Comparison of ENCODE assay signal across 12 cellular contexts in the genomic region with DNA sequence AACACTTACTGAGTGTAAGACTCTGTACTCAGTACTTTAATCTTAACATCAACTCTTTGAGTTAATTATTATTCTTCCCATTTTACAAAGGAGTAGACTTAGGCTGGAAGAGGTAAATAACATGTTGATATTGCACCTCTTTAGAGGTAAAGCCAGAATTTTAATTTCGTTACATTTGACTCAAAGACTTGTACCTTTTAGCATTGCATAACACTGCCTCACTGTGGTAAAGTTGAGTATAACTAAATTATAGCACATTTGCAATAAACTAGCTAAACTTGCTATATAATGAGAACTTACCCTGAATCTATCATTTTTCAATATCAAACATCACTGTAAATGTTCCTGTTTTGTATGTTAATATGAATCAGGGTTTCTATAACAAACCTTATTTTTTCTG.
DNase-seq lines count a peak whose midpoint lies in the region; ATAC-seq, FAIRE-seq and TF ChIP-seq lines count a peak whose summit lies in the region.
"Had no signal": no experiment of that assay in that cellular context is flagged by ENCODE, and none has a peak within 500 bp of the region (broad histone marks: within the 10 kb centered on the region; RNA-seq: fewer than 3 reads in every experiment).

No MANE protein-coding gene starts in this region.

- H3K79me2 ChIP-seq in PC-3 (ENCODE audit: low read length), result no peaks in the 10 kb centered on the region
- H3K79me2 ChIP-seq in keratinocyte (ENCODE audit: control insufficient read depth, insufficient read depth, low read length), result no peaks in the 10 kb centered on the region

- H3K9me2 ChIP-seq in PC-3 (replicated peaks; ENCODE audit: low read length), result no peaks in the 10 kb centered on the region

- TF ChIP-seq CTCF in GM13977 (IDR thresholded peaks at IDR 0.05; ENCODE audit: extremely low read depth, insufficient read depth, missing control alignments) (peak; percentile 41), PC-3 (conservative IDR thresholded peaks at IDR 0.05; ENCODE audit: low read depth, low read length) (peak; percentile 38; the same call in 1 of the 2 replicates), keratinocyte (optimal IDR thresholded peaks at IDR 0.05 in 1 of 3, IDR thresholded peaks at IDR 0.05 in 1 of 3, conservative IDR thresholded peaks at IDR 0.05 in 1 of 3; ENCODE audit: extremely low read depth in 1 of 3, insufficient read depth in 2 of 3, low read length in 3 of 3) (peak in 2 of 3 experiments; percentile 24 to 30)

- H3K27me3 ChIP-seq in PC-3 (ENCODE audit: low read length) (no peaks in the 10 kb centered on the region), keratinocyte (ENCODE audit: control insufficient read depth, extremely low read depth, insufficient read depth, low read length) (no peaks in the 10 kb centered on the region)
- H3K27me3 ChIP-seq: body of pancreas had no signal

- CTCF ChIA-PET in PC-3 (lab: Charles Lee), result no interaction called here

- H3K4me2 ChIP-seq in PC-3 (ENCODE audit: low read length), result no peak overlapping the region
- no peak overlapping the region for H3K4me2 ChIP-seq in keratinocyte (ENCODE audit: control insufficient read depth, extremely low read depth, insufficient read depth, low read depth, low read length)

- H4K20me1 ChIP-seq in PC-3 (ENCODE audit: low read length) (no peaks in the 10 kb centered on the region), keratinocyte (ENCODE audit: control insufficient read depth, extremely low read depth, insufficient read depth, low read length) (no peaks in the 10 kb centered on the region)

- dilution Hi-C loops in keratinocyte (cut with MboI; ENCODE audit: extremely low pct_ligation_motif_present, low sequenced_read_pairs), result loop anchor here (25.0 kb wide), 1 partner anchor 276 kb away; no protein-coding TSS in a partner anchor

- H3K36me3 ChIP-seq in PC-3 (ENCODE audit: low read depth, low read length) (no peaks in the 10 kb centered on the region), keratinocyte (ENCODE audit: control insufficient read depth in 2 of 2, extremely low read depth in 1 of 2, insufficient read depth in 2 of 2, low read length in 2 of 2) (no peaks in the 10 kb centered on the region)

- POLR2A ChIA-PET in PC-3 (lab: Charles Lee; ENCODE audit: unreplicated experiment), result no interaction called here

- in situ Hi-C loops in ACHN (cut with HindIII; ENCODE audit: low pct_ligation_motif_present, low pct_unique_long_range_greater_than_20kb, low sequenced_read_pairs), result no loop called here
- in situ Hi-C loops in GM13977 (cut with MboI; ENCODE audit: low pct_unique_long_range_greater_than_20kb, low sequenced_read_pairs, unreplicated experiment), result no loop called here

- H3K9ac ChIP-seq in PC-3 (ENCODE audit: low read length) (no peak overlapping the region), keratinocyte (ENCODE audit: control insufficient read depth, extremely low read depth, insufficient read depth, low read length) (no peak overlapping the region)

- no peak for FAIRE-seq in keratinocyte (lab: Jason Lieb, UNC)

- DNase-seq in ACHN (peak; percentile 8), GM13977 (ENCODE audit: low spot score) (peak; percentile 7), PC-3 (peak; percentile 6), keratinocyte (ENCODE audit: low read depth, low spot score) (no peak), GOT3 (lab: John Stamatoyannopoulos, UW) (no peak), NCI-H1048 (lab: John Stamatoyannopoulos, UW) (no peak), NCI-H526 treated with DMSO at 0.1 percent for 48 hours (lab: John Stamatoyannopoulos, UW) (no peak)
- DNase-seq: body of pancreas; CD4-positive, CD25-positive, alpha-beta regulatory T cell; hippocampal formation; T-helper 1 cell had no signal

- H2AFZ ChIP-seq in PC-3 (ENCODE audit: low read length) (no peak overlapping the region), keratinocyte (ENCODE audit: control insufficient read depth, low read length) (no peak overlapping the region)

- intact Hi-C loops in PC-3 (cut with micrococcal nuclease), result no loop called here

- H3K4me3 ChIP-seq in PC-3 (ENCODE audit: low read length) (no peak overlapping the region), keratinocyte (ENCODE audit: control insufficient read depth in 2 of 3, extremely low read depth in 1 of 3, insufficient read depth in 2 of 3, low read depth in 1 of 3, low read length in 3 of 3) (no peak overlapping the region)
- H3K4me3 ChIP-seq: body of pancreas had no signal

- ATAC-seq in PC-3 (no peak), HG02678 (IDR thresholded peaks at IDR 0.05; ENCODE audit: unreplicated experiment) (no peak)
- ATAC-seq: body of pancreas had no signal

- no TSS peak for BruUV-seq in PC-3 (replicated peaks; lab: Mats Ljungman, UMichigan)

- H3K27ac ChIP-seq in PC-3 (ENCODE audit: low read length), result no peak overlapping the region
- no peak overlapping the region for H3K27ac ChIP-seq in keratinocyte (ENCODE audit: control insufficient read depth, insufficient read depth, low read length)
- H3K27ac ChIP-seq: body of pancreas had no signal

- H3K9me3 ChIP-seq in PC-3 (ENCODE audit: low read length), result no peaks in the 10 kb centered on the region
- no peaks in the 10 kb centered on the region for H3K9me3 ChIP-seq in keratinocyte (ENCODE audit: control insufficient read depth, low read depth, low read length)
- H3K9me3 ChIP-seq: body of pancreas had no signal

- H3K4me1 ChIP-seq in PC-3 (ENCODE audit: insufficient read depth, low read length), result no peaks in the 10 kb centered on the region
- H3K4me1 ChIP-seq in keratinocyte (ENCODE audit: control insufficient read depth, extremely low read depth, insufficient read depth, low read length), result peaks cover 3% of the 10 kb centered on the region
- H3K4me1 ChIP-seq: body of pancreas had no signal

- H3K9me1 ChIP-seq in keratinocyte (ENCODE audit: control insufficient read depth, extremely low read depth, insufficient read depth, low read length), result no peaks in the 10 kb centered on the region

- no peaks in the 10 kb centered on the region for H3F3A ChIP-seq in PC-3 (ENCODE audit: low read length, unreplicated experiment)

Comparison
In these comparisons a context has a peak if more than half of its experiments do, and no peak if none do; other contexts are left out.
1. DNase-seq: peak in ACHN (single experiment), GM13977 (single experiment) and PC-3 (single experiment); none in keratinocyte (single experiment), GOT3 (single experiment), NCI-H1048 (single experiment) and NCI-H526 treated with DMSO at 0.1 percent for 48 hours (single experiment).
2. Peak in every context shown above with its lines, with median percentiles within 50 percentile points of each other: CTCF ChIP-seq.